In the genomic region with DNA sequence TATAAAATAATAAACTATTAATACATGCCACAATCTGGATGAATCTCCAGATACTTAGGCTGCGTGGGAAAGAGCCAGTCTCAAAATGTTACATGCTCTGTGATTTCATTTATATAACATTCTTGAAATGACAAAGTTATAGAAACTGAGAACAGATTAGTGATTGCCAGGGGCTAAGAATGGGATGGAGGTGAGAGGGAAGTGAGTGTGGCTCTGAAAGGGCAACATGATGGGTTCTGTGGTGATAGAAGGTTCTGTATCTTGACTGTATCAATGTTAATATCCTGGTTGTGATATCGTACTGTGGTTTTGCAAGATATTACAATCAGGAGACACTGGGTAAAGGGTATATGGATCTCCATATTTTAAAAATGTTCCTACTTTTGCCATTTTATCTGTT, we compare ENCODE assay signal across 19 cellular contexts. TPM values are rescaled to one million over a fixed set of nuclear protein-coding genes. Genes with fewer than 3 reads are reported as not detected.
DNase-seq lines count a peak whose midpoint lies in the region; ATAC-seq and TF ChIP-seq lines count a peak whose summit lies in the region.
"Had no signal": no experiment of that assay in that cellular context is flagged by ENCODE, and none has a peak within 500 bp of the region (broad histone marks: within the 10 kb centered on the region; RNA-seq: fewer than 3 reads in every experiment).

No MANE protein-coding gene starts in this region.

- peaks cover 3 to 5% of the 10 kb centered on the region in 2 donors for H3K9me3 Mint-ChIP-seq in activated T-cell treated with anti-CD3 and anti-CD28 coated beads, Interleukin-2, amount 50 U/mL, for 72 hours
- peaks cover 3% of the 10 kb centered on the region for H3K9me3 Mint-ChIP-seq in stimulated activated effector memory CD8-positive, alpha-beta T cell treated with anti-CD3 and anti-CD28 coated beads, Interleukin-12 subunit alpha, Interleukin-12 subunit beta, amount 100 ng/mL, for 72 hours

- H3K27ac ChIP-seq in osteoblast (ENCODE audit: low read depth, low read length), result no peak overlapping the region
- H3K27ac ChIP-seq: Peyer's patch had no signal

- H3K4me3 ChIP-seq in GM12865 (ENCODE audit: low read depth, low read length), result no peak overlapping the region
- H3K4me3 ChIP-seq in osteoblast (ENCODE audit: insufficient read depth, low read length), result no peak overlapping the region
- H3K4me3 ChIP-seq: Peyer's patch had no signal

- ATAC-seq in activated T-cell treated with anti-CD3 and anti-CD28 coated beads, Interleukin-2, amount 50 U/mL, for 72 hours (replicated peaks in 1 of 2), result peak; percentile 55 to 66
- no peak for ATAC-seq in T-helper 17 cell
- ATAC-seq in stimulated activated effector memory CD8-positive, alpha-beta T cell treated with anti-CD3 and anti-CD28 coated beads, Interleukin-12 subunit alpha, Interleukin-12 subunit beta, amount 100 ng/mL, for 72 hours, result peak; percentile 85

- H3K27me3 ChIP-seq in osteoblast (ENCODE audit: insufficient read depth, low read length), result no peaks in the 10 kb centered on the region
- H3K27me3 ChIP-seq: Peyer's patch had no signal

- no peaks in the 10 kb centered on the region for H4K20me1 ChIP-seq in osteoblast (ENCODE audit: insufficient read depth, low read length)

- H3K36me3 ChIP-seq in osteoblast (ENCODE audit: insufficient read depth, low read length), result no peaks in the 10 kb centered on the region
- H3K36me3 ChIP-seq: Peyer's patch had no signal

- H3K36me3 Mint-ChIP-seq in activated T-cell treated with anti-CD3 and anti-CD28 coated beads, Interleukin-2, amount 50 U/mL, for 72 hours (ENCODE audit: insufficient read depth in 2 of 2), result peaks cover 8 to 14% of the 10 kb centered on the region in 2 donors
- H3K36me3 Mint-ChIP-seq in T-helper 17 cell (ENCODE audit: low read depth), result no peaks in the 10 kb centered on the region
- H3K36me3 Mint-ChIP-seq in stimulated activated effector memory CD8-positive, alpha-beta T cell treated with anti-CD3 and anti-CD28 coated beads, Interleukin-12 subunit alpha, Interleukin-12 subunit beta, amount 100 ng/mL, for 72 hours, result peaks cover 30% of the 10 kb centered on the region

- H3K27me3 Mint-ChIP-seq in activated T-cell treated with anti-CD3 and anti-CD28 coated beads, Interleukin-2, amount 50 U/mL, for 72 hours (ENCODE audit: low read depth), result no peaks in the 10 kb centered on the region
- H3K27me3 Mint-ChIP-seq in T-helper 17 cell, result no peaks in the 10 kb centered on the region

- H3K4me3 Mint-ChIP-seq in activated T-cell treated with anti-CD3 and anti-CD28 coated beads, Interleukin-2, amount 50 U/mL, for 72 hours, result peak overlapping the region; percentile 46 to 78
- H3K4me3 Mint-ChIP-seq in T-helper 17 cell, result no peak overlapping the region
- no peak overlapping the region for H3K4me3 Mint-ChIP-seq in stimulated activated effector memory CD8-positive, alpha-beta T cell treated with anti-CD3 and anti-CD28 coated beads, Interleukin-12 subunit alpha, Interleukin-12 subunit beta, amount 100 ng/mL, for 72 hours

- no peaks in the 10 kb centered on the region for H3K79me2 ChIP-seq in osteoblast (ENCODE audit: insufficient read depth, low read length)

- TF ChIP-seq CTCF in GM12865 (IDR thresholded peaks at IDR 0.05; ENCODE audit: insufficient read depth, low read depth, low read length, missing control alignments), result no peak
- TF ChIP-seq CTCF in osteoblast (IDR thresholded peaks at IDR 0.05; ENCODE audit: extremely low read depth, low read depth, low read length), result no peak

- H3K4me1 ChIP-seq in osteoblast (ENCODE audit: insufficient read depth, low read length), result no peaks in the 10 kb centered on the region

- DNase-seq in activated T-cell treated with anti-CD3 and anti-CD28 coated beads, Interleukin-2, amount 50 U/mL, for 72 hours, result peak; percentile 9 to 20
- DNase-seq in activated T-cell treated with anti-CD3 and anti-CD28 coated beads, Interleukin-2, amount 50 U/mL, for 48 hours, result no peak
- DNase-seq in GM12865 (ENCODE audit: low read depth), result peak; percentile 23
- DNase-seq in T-helper 17 cell, result no peak
- DNase-seq in stimulated activated effector memory CD8-positive, alpha-beta T cell treated with anti-CD3 and anti-CD28 coated beads, Interleukin-12 subunit alpha, Interleukin-12 subunit beta, amount 100 ng/mL, for 72 hours (ENCODE audit: low spot score in 2 of 2), result no peak
- no peak for DNase-seq in NCI-H1105 (lab: John Stamatoyannopoulos, UW)
- no peak for DNase-seq in HuH-7.5 (ENCODE audit: low spot score)
- DNase-seq in osteoblast (ENCODE audit: insufficient read length, low spot score, missing footprints), result no peak
- DNase-seq: AML-193, DND-41, GF-D8, Karpas-422, NCI-H1417, NCI-H2029, NCI-H2171 treated with DMSO at 0.1 percent for 48 hours, NCI-H510A, NCI-H82, Peyer's patch, Right ventricle myocardium superior had no signal

- peak overlapping the region; percentile 70 for H3K27ac Mint-ChIP-seq in activated T-cell treated with anti-CD3 and anti-CD28 coated beads, Interleukin-2, amount 50 U/mL, for 72 hours
- H3K27ac Mint-ChIP-seq in T-helper 17 cell, result peak overlapping the region; percentile 95
- peak overlapping the region; percentile 13 for H3K27ac Mint-ChIP-seq in stimulated activated effector memory CD8-positive, alpha-beta T cell treated with anti-CD3 and anti-CD28 coated beads, Interleukin-12 subunit alpha, Interleukin-12 subunit beta, amount 100 ng/mL, for 72 hours

- H2AFZ ChIP-seq in osteoblast (ENCODE audit: low read length), result no peak overlapping the region

- peaks cover 81% of the 10 kb centered on the region for H3K4me1 Mint-ChIP-seq in activated T-cell treated with anti-CD3 and anti-CD28 coated beads, Interleukin-2, amount 50 U/mL, for 72 hours (ENCODE audit: low read depth)
- peaks cover 37% of the 10 kb centered on the region for H3K4me1 Mint-ChIP-seq in T-helper 17 cell
- peaks cover 47% of the 10 kb centered on the region for H3K4me1 Mint-ChIP-seq in stimulated activated effector memory CD8-positive, alpha-beta T cell treated with anti-CD3 and anti-CD28 coated beads, Interleukin-12 subunit alpha, Interleukin-12 subunit beta, amount 100 ng/mL, for 72 hours

- H3K9me3 ChIP-seq in T-helper 17 cell (ENCODE audit: control insufficient read depth, low read length, poor library complexity, severe bottlenecking) (no peaks in the 10 kb centered on the region), osteoblast (ENCODE audit: low read depth, low read length) (no peaks in the 10 kb centered on the region)
- H3K9me3 ChIP-seq: Peyer's patch had no signal

- H3K4me2 ChIP-seq in osteoblast (ENCODE audit: insufficient read depth, low read length), result no peak overlapping the region

RNA-seq across cellular contexts. Expression of gene SPEF2, which starts 50.7 kb away (rescaled TPM):
- total RNA-seq in activated T-cell treated with anti-CD3 and anti-CD28 coated beads, Interleukin-2, amount 50 U/mL, for 72 hours, result 10 to 100 TPM; 17.9 to 19.1 TPM
- total RNA-seq in T-helper 17 cell (1 to 10 TPM; 4.5 to 8.3 TPM), osteoblast (7.2 and 12.7 TPM in 2 replicates)

Comparison
In these comparisons a context has a peak if more than half of its experiments do, and no peak if none do; other contexts are left out.
1. DNase-seq: peak in activated T-cell treated with anti-CD3 and anti-CD28 coated beads, Interleukin-2, amount 50 U/mL, for 72 hours (2 of 2) and GM12865 (single experiment); none in activated T-cell treated with anti-CD3 and anti-CD28 coated beads, Interleukin-2, amount 50 U/mL, for 48 hours (0 of 2), T-helper 17 cell (0 of 3), stimulated activated effector memory CD8-positive, alpha-beta T cell treated with anti-CD3 and anti-CD28 coated beads, Interleukin-12 subunit alpha, Interleukin-12 subunit beta, amount 100 ng/mL, for 72 hours (0 of 2), NCI-H1105 (single experiment), HuH-7.5 (single experiment) and osteoblast (single experiment).
2. H3K27ac Mint-ChIP-seq: peak in every context shown above with its lines; median percentile 95 in T-helper 17 cell; 70 in activated T-cell treated with anti-CD3 and anti-CD28 coated beads, Interleukin-2, amount 50 U/mL, for 72 hours; 13 in stimulated activated effector memory CD8-positive, alpha-beta T cell treated with anti-CD3 and anti-CD28 coated beads, Interleukin-12 subunit alpha, Interleukin-12 subunit beta, amount 100 ng/mL, for 72 hours.
3. H3K4me3 Mint-ChIP-seq: peak in activated T-cell treated with anti-CD3 and anti-CD28 coated beads, Interleukin-2, amount 50 U/mL, for 72 hours (2 of 2); none in T-helper 17 cell (single experiment) and stimulated activated effector memory CD8-positive, alpha-beta T cell treated with anti-CD3 and anti-CD28 coated beads, Interleukin-12 subunit alpha, Interleukin-12 subunit beta, amount 100 ng/mL, for 72 hours (single experiment).